In genomic region chr22:33210129-33210784, GRCh38 we compare ENCODE assay signal across 9 cellular contexts.
DNase-seq lines count a peak whose midpoint lies in the region; ATAC-seq and TF ChIP-seq lines count a peak whose summit lies in the region.
"Had no signal": no experiment of that assay in that cellular context is flagged by ENCODE, and none has a peak within 500 bp of the region (broad histone marks: within the 10 kb centered on the region; RNA-seq: fewer than 3 reads in every experiment).

No MANE protein-coding gene starts in this region.

- POLR2A ChIA-PET in HCT116 (lab: Charles Lee), result no interaction called here

- H3K27me3 ChIP-seq in HCT116 (ENCODE audit: insufficient read depth, low read length), result no peaks in the 10 kb centered on the region
- no peaks in the 10 kb centered on the region for H3K27me3 ChIP-seq in body of pancreas

- H3K4me1 ChIP-seq in HCT116 (ENCODE audit: control insufficient read depth in 1 of 2, insufficient read depth in 2 of 2, low read length in 2 of 2), result no peaks in the 10 kb centered on the region
- H3K4me1 ChIP-seq in body of pancreas, result peaks cover 5% of the 10 kb centered on the region

- 0 out of 2 replicates have a peak, but pooled peaks have one; percentile 10 for TF ChIP-seq RAD21 in HCT116 (IDR thresholded peaks at IDR 0.05; ENCODE audit: low read depth)

- RAD21 ChIA-PET in HCT116 (lab: Charles Lee; ENCODE audit: low non-redundant PET in 1 of 2, low total read pairs in 2 of 2, uncharacterized antibody in 2 of 2, unreplicated experiment in 2 of 2), result no interaction called here

- no peaks in the 10 kb centered on the region for H3K79me2 ChIP-seq in HCT116 (ENCODE audit: insufficient read depth, low read length)

- intact Hi-C loops in HCT116 (cut with micrococcal nuclease), result no loop called here
- intact Hi-C loops in body of pancreas (cut with DNase I), result no loop called here

- no TSS peak for BruUV-seq in HCT116 (replicated peaks; lab: Mats Ljungman, UMichigan)

- peak; percentile 54; the same call in 1 of the 2 replicates for ATAC-seq in HCT116
- no peak for ATAC-seq in body of pancreas
- ATAC-seq in GM21528 (IDR thresholded peaks at IDR 0.05; ENCODE audit: low FRiP score, unreplicated experiment), result no peak
- ATAC-seq in GM18907 (IDR thresholded peaks at IDR 0.05; ENCODE audit: unreplicated experiment), result no peak
- no peak for ATAC-seq in GM21423 (IDR thresholded peaks at IDR 0.05; ENCODE audit: unreplicated experiment)
- ATAC-seq: naive thymus-derived CD8-positive, alpha-beta T cell had no signal

- no peaks in the 10 kb centered on the region for H3K9me2 ChIP-seq in HCT116 (ENCODE audit: insufficient read depth)

- H4K20me1 ChIP-seq in HCT116 (ENCODE audit: insufficient read depth), result no peaks in the 10 kb centered on the region

- H3K9me3 ChIP-seq in HCT116 (ENCODE audit: control insufficient read depth in 1 of 2, insufficient read depth in 1 of 2, low read depth in 1 of 2, low read length in 2 of 2) (peaks cover 0 to 9% of the 10 kb centered on the region in 2 experiments; a peak in 1 of 4 replicates), body of pancreas (no peaks in the 10 kb centered on the region)

- DNase-seq in D341Med (ENCODE audit: low spot score), result peak; percentile 73
- no peak for DNase-seq in HCT116 (ENCODE audit: low read depth, low spot score)
- peak; percentile 26 for DNase-seq in NCI-H748 (lab: John Stamatoyannopoulos, UW; ENCODE audit: unreplicated experiment)
- DNase-seq in body of pancreas, result peak; percentile 14 to 22 (median 18)
- peak; percentile 71 for DNase-seq in left kidney (ENCODE audit: low read depth, low spot score)

- H3K4me2 ChIP-seq in HCT116 (ENCODE audit: low read length), result no peak overlapping the region

- H3K36me3 ChIP-seq in HCT116 (ENCODE audit: control insufficient read depth in 1 of 2, insufficient read depth in 2 of 2, low read length in 2 of 2) (no peaks in the 10 kb centered on the region), body of pancreas (replicated peaks in 1 of 2; ENCODE audit: insufficient read depth in 1 of 2, low read depth in 2 of 2) (no peaks in the 10 kb centered on the region)

- H3K27ac ChIP-seq in HCT116 (ENCODE audit: low read depth, low read length), result no peak overlapping the region
- no peak overlapping the region for H3K27ac ChIP-seq in body of pancreas

- TF ChIP-seq CTCF in HCT116 (IDR thresholded peaks at IDR 0.05 in 2 of 3, conservative IDR thresholded peaks at IDR 0.05 in 1 of 3; ENCODE audit: borderline replicate concordance in 1 of 3, insufficient read depth in 1 of 3, low read depth in 2 of 3, low read length in 2 of 3) (peak in 2 of 3 experiments; percentile 43 to 47; a peak in 4 of 6 replicates), body of pancreas (IDR thresholded peaks at IDR 0.05) (peak; percentile 44 to 67 (median 52))

- TF ChIP-seq POLR2A in HCT116 (IDR thresholded peaks at IDR 0.05; ENCODE audit: borderline replicate concordance, extremely low read depth, insufficient read depth, insufficient read length) (no peak), body of pancreas (IDR thresholded peaks at IDR 0.05) (no peak)

- 30 to 37% methylated on average over 18 to 19 of the region's 19 CpGs for WGBS in body of pancreas, 2 donors

- H2AFZ ChIP-seq in HCT116 (ENCODE audit: low read depth, low read length, poor library complexity, severe bottlenecking), result no peak overlapping the region

- H3K4me3 ChIP-seq in HCT116 (replicated peaks in 1 of 2; ENCODE audit: low read depth in 1 of 2, low read length in 2 of 2) (no peak overlapping the region), body of pancreas (no peak overlapping the region)

- H3K9ac ChIP-seq in HCT116 (ENCODE audit: low read length), result no peak overlapping the region

- CTCF ChIA-PET in HCT116 (lab: Charles Lee), result interaction anchor here (1.1 kb wide), 1 partner anchor 191 kb away, joined by 4 read pairs; no protein-coding TSS in a partner anchor

TF ChIP-seq in HCT116, 20 proteins besides CTCF, POLR2A, EP300 and RAD21:
- TF ChIP-seq ZFX (IDR thresholded peaks at IDR 0.05) (no peak), EZH2phosphoT487 (IDR thresholded peaks at IDR 0.05; ENCODE audit: borderline replicate concordance) (no peak), CBX3 (IDR thresholded peaks at IDR 0.05; ENCODE audit: low read depth) (no peak)
